Comparison of ENCODE assay signal across 8 cellular contexts in genomic region chr6:6315660-6316059, GRCh38. TPM values are rescaled to one million over a fixed set of nuclear protein-coding genes. Genes with fewer than 3 reads are reported as not detected.
DNase-seq lines count a peak whose midpoint lies in the region; ATAC-seq, FAIRE-seq and TF ChIP-seq lines count a peak whose summit lies in the region.

No MANE protein-coding gene starts in this region.

- TF ChIP-seq CTCF in C4-2B (conservative IDR thresholded peaks at IDR 0.05) (peak; percentile 81), brain (conservative IDR thresholded peaks at IDR 0.05) (peak; percentile 66 to 83)

- ATAC-seq in GM18861 (IDR thresholded peaks at IDR 0.05; ENCODE audit: unreplicated experiment), result no peak
- no peak for ATAC-seq in GM21447 (IDR thresholded peaks at IDR 0.05; ENCODE audit: unreplicated experiment)

- H3K27ac ChIP-seq in C4-2B, result no peak overlapping the region

- no peak overlapping the region for H3K27ac Mint-ChIP-seq in brain

- no peak overlapping the region for H3K4me3 Mint-ChIP-seq in brain

- no peaks in the 10 kb centered on the region for H3K36me3 Mint-ChIP-seq in brain

- peak; percentile 71 for FAIRE-seq in GM18507 (lab: Jason Lieb, UNC)

- DNase-seq in GM18507 (ENCODE audit: extremely low spot score, insufficient read length, low read depth) (peak; percentile 12), NCI-H510A treated with DMSO at 0.1 percent for 48 hours (lab: John Stamatoyannopoulos, UW) (peak; percentile 24), left kidney (ENCODE audit: low read depth, low spot score) (peak; percentile 82), stromal cell of bone marrow (ENCODE audit: low read depth) (peak; percentile 29)

- peaks cover 0 to 3% (median 0%) of the 10 kb centered on the region in 5 experiments for H3K9me3 Mint-ChIP-seq in brain

- H3K4me1 Mint-ChIP-seq in brain, result peaks cover 5% of the 10 kb centered on the region

- H3K27me3 Mint-ChIP-seq in brain, result peaks cover 40% of the 10 kb centered on the region

RNA-seq across cellular contexts. Expression of gene F13A1, which starts 4.8 kb away (rescaled TPM):
- 6.2 TPM for polyA plus RNA-seq in brain (ENCODE audit: insufficient read depth, low read depth, low replicate concordance)

Comparison
In these comparisons a context has a peak if more than half of its experiments do, and no peak if none do; other contexts are left out.
1. DNase-seq: peak in every context shown above with its lines; median percentile 82 in left kidney; 29 in stromal cell of bone marrow; 24 in NCI-H510A treated with DMSO at 0.1 percent for 48 hours; 12 in GM18507.